Comparison of ENCODE assay signal across 8 cellular contexts in the genomic region with DNA sequence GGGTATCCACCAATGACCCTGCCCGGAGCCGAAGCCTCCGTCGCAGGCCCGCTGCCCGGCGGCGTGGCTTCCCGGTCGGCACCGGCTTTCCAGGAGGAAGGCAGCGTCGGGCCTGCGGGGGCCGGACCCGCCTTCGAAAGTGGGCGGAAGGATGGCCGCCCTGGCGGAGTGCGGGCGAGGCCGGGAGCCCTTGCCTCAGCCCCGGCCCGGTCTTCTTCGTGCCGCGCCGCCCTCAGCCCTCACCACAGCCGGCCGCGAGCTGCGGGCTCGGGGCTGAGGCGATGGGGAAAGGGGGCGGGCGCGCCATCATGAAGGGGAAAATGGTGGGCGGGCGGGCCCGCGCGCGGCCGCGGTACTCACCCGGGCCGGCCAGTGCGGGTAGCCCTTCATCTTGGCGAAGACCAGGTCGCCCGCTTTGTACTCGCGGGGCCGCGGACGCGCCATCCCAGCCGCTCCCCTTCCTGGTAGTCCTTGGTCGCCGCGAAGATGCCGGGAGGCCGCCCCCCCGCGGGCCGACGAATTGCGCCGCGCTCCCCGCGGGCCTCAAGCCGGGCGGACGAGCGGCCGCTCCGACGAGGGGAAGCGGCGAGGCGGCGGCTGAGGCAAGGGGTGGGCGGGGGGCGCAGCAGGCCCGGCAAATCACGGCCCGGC. TPM values are rescaled to one million over a fixed set of nuclear protein-coding genes. Genes with fewer than 3 reads are reported as not detected.
DNase-seq lines count a peak whose midpoint lies in the region; ATAC-seq and TF ChIP-seq lines count a peak whose summit lies in the region.

No MANE protein-coding gene starts in this region.

- H3K36me3 ChIP-seq in HUES64 (ENCODE audit: insufficient read depth, low read length): peaks cover 7% of the 10 kb centered on the region; the same call in 1 of the 2 replicates
- H3K36me3 ChIP-seq in neural progenitor cell: no peaks in the 10 kb centered on the region

- peak overlapping the region; percentile 92 for H3K9ac ChIP-seq in HUES64 (ENCODE audit: low read depth, low read length)
- peak overlapping the region; percentile 84 for H3K9ac ChIP-seq in neural progenitor cell

- no peak for TF ChIP-seq CTCF in neural progenitor cell (IDR thresholded peaks at IDR 0.05)

- H3F3A ChIP-seq in neural progenitor cell (ENCODE audit: low read depth): peaks cover 16% of the 10 kb centered on the region

- H3K9me3 Mint-ChIP-seq in activated naive CD4-positive, alpha-beta T cell treated with anti-CD3 and anti-CD28 coated beads, Interleukin-2, amount 50 U/mL, for 72 hours: no peaks in the 10 kb centered on the region
- no peaks in the 10 kb centered on the region for H3K9me3 Mint-ChIP-seq in neural progenitor cell

- peak overlapping the region; percentile 91 for H3K4me2 ChIP-seq in neural progenitor cell

- peak overlapping the region in 1 of 2 donors; percentile 75 for H3K27ac Mint-ChIP-seq in activated naive CD4-positive, alpha-beta T cell treated with anti-CD3 and anti-CD28 coated beads, Interleukin-2, amount 50 U/mL, for 72 hours
- H3K27ac Mint-ChIP-seq in neural progenitor cell: no peak overlapping the region

- H3K4me3 Mint-ChIP-seq in neural progenitor cell: peak overlapping the region; percentile 100

- peaks cover 53% of the 10 kb centered on the region for H3K79me2 ChIP-seq in neural progenitor cell (ENCODE audit: low read depth)

- peak; percentile 69 for DNase-seq in AG08396 (ENCODE audit: low spot score)
- peak; percentile 24 to 58 for DNase-seq in activated naive CD4-positive, alpha-beta T cell treated with anti-CD3 and anti-CD28 coated beads, Interleukin-2, amount 50 U/mL, for 72 hours (ENCODE audit: low spot score in 2 of 2)
- peak; percentile 7 for DNase-seq in globus pallidus (ENCODE audit: low spot score)
- DNase-seq in neural progenitor cell (ENCODE audit: low spot score): peak; percentile 72
- DNase-seq in GM19240 (ENCODE audit: insufficient read length, low spot score): no peak

- H3K27ac ChIP-seq in HUES64 (ENCODE audit: low read depth, low read length) (peak overlapping the region; percentile 88), neural progenitor cell (peak overlapping the region; percentile 75)

- H3K4me1 ChIP-seq in HUES64 (ENCODE audit: insufficient read depth, low read length): peaks cover 33% of the 10 kb centered on the region
- peaks cover 31% of the 10 kb centered on the region for H3K4me1 ChIP-seq in neural progenitor cell

- H3K4me1 Mint-ChIP-seq in neural progenitor cell: peaks cover 21% of the 10 kb centered on the region

- H3K9me3 ChIP-seq in HUES64 (ENCODE audit: insufficient read depth, low read depth, low read length): no peaks in the 10 kb centered on the region
- H3K9me3 ChIP-seq in neural progenitor cell (ENCODE audit: low read depth): no peaks in the 10 kb centered on the region

- under 1% methylated on average over 89 of the region's 89 CpGs for WGBS in HUES64

- H2AFZ ChIP-seq in neural progenitor cell (replicated peaks): no peak overlapping the region

- ATAC-seq in GM18867 (IDR thresholded peaks at IDR 0.05; ENCODE audit: unreplicated experiment): peak; percentile 17
- ATAC-seq in activated naive CD4-positive, alpha-beta T cell treated with anti-CD3 and anti-CD28 coated beads, Interleukin-2, amount 50 U/mL, for 72 hours: peak; percentile 40 to 65
- ATAC-seq in GM19328 (IDR thresholded peaks at IDR 0.05; ENCODE audit: unreplicated experiment): no peak

- H3K36me3 Mint-ChIP-seq in activated naive CD4-positive, alpha-beta T cell treated with anti-CD3 and anti-CD28 coated beads, Interleukin-2, amount 50 U/mL, for 72 hours: peaks cover 4 to 7% of the 10 kb centered on the region in 2 donors
- peaks cover 3% of the 10 kb centered on the region for H3K36me3 Mint-ChIP-seq in neural progenitor cell

- H4K20me1 ChIP-seq in neural progenitor cell (ENCODE audit: low read depth): peaks cover 45% of the 10 kb centered on the region

- H3K4me3 ChIP-seq in HUES64 (ENCODE audit: low read length) (peak overlapping the region; percentile 99), neural progenitor cell (peak overlapping the region; percentile 99)

- peaks cover 3% of the 10 kb centered on the region for H3K27me3 Mint-ChIP-seq in neural progenitor cell (ENCODE audit: insufficient read depth, low read depth)

- no peaks in the 10 kb centered on the region for H3K27me3 ChIP-seq in HUES64 (ENCODE audit: insufficient read depth, low read length)
- no peaks in the 10 kb centered on the region for H3K27me3 ChIP-seq in neural progenitor cell

RNA-seq across cellular contexts. Expression of gene HDGFL3, which starts 0.5 kb away (rescaled TPM):
- polyA plus RNA-seq in HUES64 (2013, experiment 1 of 2): 56.1 TPM
- polyA plus RNA-seq in HUES64 (2013, experiment 2 of 2): 69.5 TPM
- total RNA-seq in activated naive CD4-positive, alpha-beta T cell treated with anti-CD3 and anti-CD28 coated beads, Interleukin-2, amount 50 U/mL, for 72 hours: 10 to 100 TPM; 10.9 to 26.3 TPM
- total RNA-seq in neural progenitor cell (ENCODE audit: low replicate concordance): 92.0 and 231 TPM in 2 replicates
